Comparison of ENCODE assay signal across 39 cellular contexts in the genomic region with DNA sequence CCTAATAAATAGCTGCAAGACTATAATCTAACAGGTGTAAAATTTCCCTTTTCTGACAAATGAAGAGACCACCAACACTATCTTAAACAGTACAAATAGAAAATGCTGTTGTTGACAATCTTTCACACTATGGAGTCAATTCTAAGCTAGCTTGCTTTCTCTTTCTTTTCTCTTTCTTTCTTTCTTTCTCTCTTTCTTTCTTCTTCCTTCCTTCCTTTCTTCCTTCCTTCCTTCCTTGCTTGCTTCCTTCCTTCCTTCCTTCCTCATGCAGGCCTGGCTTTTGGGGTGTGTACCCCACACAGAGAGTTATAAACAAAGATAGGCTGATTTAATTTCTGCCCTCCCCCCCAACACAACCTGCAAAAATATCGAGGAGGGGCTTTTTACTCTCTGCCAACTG. TPM values are rescaled to one million over a fixed set of nuclear protein-coding genes. Genes with fewer than 3 reads are reported as not detected.
"Had no signal": no experiment of that assay in that cellular context is flagged by ENCODE, and none has a peak within 500 bp of the region (broad histone marks: within the 10 kb centered on the region; RNA-seq: fewer than 3 reads in every experiment).

No MANE protein-coding gene starts in this region.

- ATAC-seq: activated CD8-positive, alpha-beta T cell treated with anti-CD3 and anti-CD28 coated beads for 36 hours; activated naive CD4-positive, alpha-beta T cell treated with anti-CD3 and anti-CD28 coated beads, Interleukin-2, amount 50 U/mL, for 72 hours; activated T-cell treated with anti-CD3 and anti-CD28 coated beads, Interleukin-2, amount 50 U/mL, for 4 hours; activated T-cell treated with anti-CD3 and anti-CD28 coated beads, Interleukin-2, amount 50 U/mL, for 72 hours; activated T-helper 17 cell treated with anti-CD3 and anti-CD28 coated beads, Interleukin-2, amount 50 U/mL, for 72 hours; body of pancreas; T-cell had no signal

- H3K9me3 ChIP-seq: adrenal gland, body of pancreas, breast epithelium had no signal

- H3K27ac Mint-ChIP-seq: activated B cell treated with CpG ODN at 0.5 μM for 24 hours; activated CD4-positive, alpha-beta memory T cell treated with anti-CD3 and anti-CD28 coated beads for 36 hours; activated CD4-positive, alpha-beta T cell treated with anti-CD3 and anti-CD28 coated beads, Interleukin-2, amount 10 ng/mL, durations not matched to agents 24 days and 14 days; activated CD8-positive, alpha-beta T cell treated with anti-CD3 and anti-CD28 coated beads for 36 hours; activated naive CD4-positive, alpha-beta T cell treated with anti-CD3 and anti-CD28 coated beads for 36 hours; activated naive CD4-positive, alpha-beta T cell treated with anti-CD3 and anti-CD28 coated beads, Interleukin-2, amount 50 U/mL, for 72 hours; activated naive CD8-positive, alpha-beta T cell treated with anti-CD3 and anti-CD28 coated beads for 36 hours; activated T-cell treated with anti-CD3 and anti-CD28 coated beads, Interleukin-2, amount 50 U/mL, for 72 hours; activated T-helper 1 cell treated with anti-CD3 and anti-CD28 coated beads, Interleukin-12 subunit alpha, Interleukin-12 subunit beta, Interleukin-2, Interleukin-4 antibody, amounts not matched to agents 30 ng/mL and 10 ng/mL and 1 ng/mL, durations not matched to agents 14 hours and 24 hours and 36 hours; activated T-helper 17 cell treated with anti-CD3 and anti-CD28 coated beads, Interleukin-2, amount 50 U/mL, for 72 hours; T-cell; T-helper 2 cell treated with Interferon-gamma antibody and Interleukin-4, amounts not matched to agents 5 μg/mL and 100 μg/mL, for 36 hours had no signal

- H3K4me3 ChIP-seq: adrenal gland, body of pancreas, breast epithelium had no signal

- H3K27ac ChIP-seq: adrenal gland, body of pancreas, brain microvascular endothelial cell, breast epithelium, VCaP had no signal

- H3K4me1 ChIP-seq: adrenal gland, breast epithelium had no signal

- H3K4me3 Mint-ChIP-seq: activated B cell treated with CpG ODN at 0.5 μM for 24 hours; activated CD4-positive, alpha-beta memory T cell treated with anti-CD3 and anti-CD28 coated beads for 36 hours; activated CD4-positive, alpha-beta T cell treated with anti-CD3 and anti-CD28 coated beads, Interleukin-2, amount 10 ng/mL, durations not matched to agents 24 days and 14 days; activated CD8-positive, alpha-beta T cell treated with anti-CD3 and anti-CD28 coated beads for 36 hours; activated naive CD4-positive, alpha-beta T cell treated with anti-CD3 and anti-CD28 coated beads for 36 hours; activated naive CD8-positive, alpha-beta T cell treated with anti-CD3 and anti-CD28 coated beads for 36 hours; activated T-cell treated with anti-CD3 and anti-CD28 coated beads, Interleukin-2, amount 50 U/mL, for 4 hours; activated T-cell treated with anti-CD3 and anti-CD28 coated beads, Interleukin-2, amount 50 U/mL, for 72 hours; activated T-helper 1 cell treated with anti-CD3 and anti-CD28 coated beads, Interleukin-12 subunit alpha, Interleukin-12 subunit beta, Interleukin-2, Interleukin-4 antibody, amounts not matched to agents 30 ng/mL and 10 ng/mL and 1 ng/mL, durations not matched to agents 14 hours and 24 hours and 36 hours; activated T-helper 17 cell treated with anti-CD3 and anti-CD28 coated beads, Interleukin-2, amount 50 U/mL, for 72 hours; T-cell; T-helper 2 cell treated with Interferon-gamma antibody and Interleukin-4, amounts not matched to agents 5 μg/mL and 100 μg/mL, for 36 hours had no signal

- H3K36me3 Mint-ChIP-seq: activated CD4-positive, alpha-beta memory T cell treated with anti-CD3 and anti-CD28 coated beads for 36 hours; activated naive CD8-positive, alpha-beta T cell treated with anti-CD3 and anti-CD28 coated beads for 36 hours; T-cell had no signal

- H3K36me3 ChIP-seq: adrenal gland, brain microvascular endothelial cell, breast epithelium had no signal

- H3K9me3 Mint-ChIP-seq: activated B cell treated with CpG ODN at 0.5 μM for 24 hours; activated CD4-positive, alpha-beta memory T cell treated with anti-CD3 and anti-CD28 coated beads for 36 hours; activated CD4-positive, alpha-beta T cell treated with anti-CD3 and anti-CD28 coated beads, Interleukin-2, amount 10 ng/mL, durations not matched to agents 24 days and 14 days; activated CD8-positive, alpha-beta T cell treated with anti-CD3 and anti-CD28 coated beads for 36 hours; activated naive CD4-positive, alpha-beta T cell treated with anti-CD3 and anti-CD28 coated beads for 36 hours; activated naive CD4-positive, alpha-beta T cell treated with anti-CD3 and anti-CD28 coated beads, Interleukin-2, amount 50 U/mL, for 72 hours; activated naive CD8-positive, alpha-beta T cell treated with anti-CD3 and anti-CD28 coated beads for 36 hours; activated T-cell treated with anti-CD3 and anti-CD28 coated beads, Interleukin-2, amount 50 U/mL, for 4 hours; activated T-cell treated with anti-CD3 and anti-CD28 coated beads, Interleukin-2, amount 50 U/mL, for 72 hours; activated T-helper 1 cell treated with anti-CD3 and anti-CD28 coated beads, Interleukin-12 subunit alpha, Interleukin-12 subunit beta, Interleukin-2, Interleukin-4 antibody, amounts not matched to agents 30 ng/mL and 10 ng/mL and 1 ng/mL, durations not matched to agents 14 hours and 24 hours and 36 hours; activated T-helper 17 cell treated with anti-CD3 and anti-CD28 coated beads, Interleukin-2, amount 50 U/mL, for 72 hours; T-helper 2 cell treated with Interferon-gamma antibody and Interleukin-4, amounts not matched to agents 5 μg/mL and 100 μg/mL, for 36 hours had no signal

- DNase-seq: activated B cell treated with CpG ODN at 0.5 μM for 24 hours; activated CD4-positive, alpha-beta memory T cell treated with anti-CD3 and anti-CD28 coated beads for 36 hours; activated CD4-positive, alpha-beta T cell treated with anti-CD3 and anti-CD28 coated beads for 4 hours; activated CD4-positive, alpha-beta T cell treated with anti-CD3 and anti-CD28 coated beads, Interleukin-2, amount 10 ng/mL, durations not matched to agents 24 days and 14 days; activated CD4-positive, alpha-beta T cell treated with anti-CD3 and anti-CD28 coated beads, Interleukin-2, amount 50 U/mL, for 1 hour; activated CD4-positive, alpha-beta T cell treated with anti-CD3 and anti-CD28 coated beads, Interleukin-2, amount 50 U/mL, for 4 hours; activated CD4-positive, CD25-positive, alpha-beta regulatory T cell treated with anti-CD3 and anti-CD28 coated beads, Interleukin-2, amount 50 U/mL, for 72 hours; activated CD8-positive, alpha-beta memory T cell treated with anti-CD3 and anti-CD28 coated beads, Interleukin-2, amount 50 U/mL, for 4 hours; activated CD8-positive, alpha-beta T cell treated with anti-CD3 and anti-CD28 coated beads for 36 hours; activated effector memory CD4-positive, alpha-beta T cell treated with anti-CD3 and anti-CD28 coated beads, Interleukin-2, amount 50 U/mL, for 16 hours; activated gamma-delta T cell treated with Interleukin-2 at 50 U/mL for 16 hours; activated naive CD4-positive, alpha-beta T cell; activated naive CD4-positive, alpha-beta T cell treated with anti-CD3 and anti-CD28 coated beads for 36 hours; activated naive CD4-positive, alpha-beta T cell treated with anti-CD3 and anti-CD28 coated beads, Interleukin-2, amount 50 U/mL, for 16 hours; activated naive CD8-positive, alpha-beta T cell treated with anti-CD3 and anti-CD28 coated beads for 36 hours; activated T-cell treated with anti-CD3 and anti-CD28 coated beads for 4 hours; activated T-cell treated with anti-CD3 and anti-CD28 coated beads, Interleukin-2, amount 50 U/mL, for 1 hour; activated T-cell treated with anti-CD3 and anti-CD28 coated beads, Interleukin-2, amount 50 U/mL, for 4 hours; activated T-cell treated with anti-CD3 and anti-CD28 coated beads, Interleukin-2, amount 50 U/mL, for 72 hours; adrenal gland; amniotic stem cell; aorta; body of pancreas; brain microvascular endothelial cell; central memory CD4-positive, alpha-beta T cell; T-cell; T-helper 2 cell; T-helper 9 cell had no signal

RNA-seq across cellular contexts. Expression of a gene that starts 8.1 kb away (rescaled TPM):
- total RNA-seq: activated B cell treated with CpG ODN at 0.5 μM for 24 hours; activated CD4-positive, alpha-beta memory T cell treated with anti-CD3 and anti-CD28 coated beads for 36 hours; activated CD4-positive, alpha-beta T cell treated with anti-CD3 and anti-CD28 coated beads, Interleukin-2, amount 10 ng/mL, durations not matched to agents 24 days and 14 days; activated CD8-positive, alpha-beta memory T cell treated with anti-CD3 and anti-CD28 coated beads for 36 hours; activated CD8-positive, alpha-beta T cell treated with anti-CD3 and anti-CD28 coated beads for 36 hours; activated naive CD4-positive, alpha-beta T cell treated with anti-CD3 and anti-CD28 coated beads for 36 hours; activated naive CD4-positive, alpha-beta T cell treated with anti-CD3 and anti-CD28 coated beads, Interleukin-2, amount 50 U/mL, for 72 hours; activated naive CD8-positive, alpha-beta T cell treated with anti-CD3 and anti-CD28 coated beads for 36 hours; activated T-cell treated with anti-CD3 and anti-CD28 coated beads, Interleukin-2, amount 50 U/mL, for 4 hours; activated T-cell treated with anti-CD3 and anti-CD28 coated beads, Interleukin-2, amount 50 U/mL, for 72 hours; activated T-helper 1 cell treated with anti-CD3 and anti-CD28 coated beads, Interleukin-12 subunit alpha, Interleukin-12 subunit beta, Interleukin-2, Interleukin-4 antibody, amounts not matched to agents 30 ng/mL and 10 ng/mL and 1 ng/mL, durations not matched to agents 14 hours and 24 hours and 36 hours; activated T-helper 17 cell treated with anti-CD3 and anti-CD28 coated beads, Interleukin-2, amount 50 U/mL, for 72 hours; adrenal gland; aorta; astrocyte; cardiac septum; cerebellum; T-cell; T-helper 1 cell treated with Interleukin-12 subunit alpha and Interleukin-12 subunit beta and Interleukin-4 antibody, amounts not matched to agents 30 ng/mL and 1 ng/mL, for 36 hours had no signal
